ENCODE assay signal across 13 cellular contexts in the genomic region with DNA sequence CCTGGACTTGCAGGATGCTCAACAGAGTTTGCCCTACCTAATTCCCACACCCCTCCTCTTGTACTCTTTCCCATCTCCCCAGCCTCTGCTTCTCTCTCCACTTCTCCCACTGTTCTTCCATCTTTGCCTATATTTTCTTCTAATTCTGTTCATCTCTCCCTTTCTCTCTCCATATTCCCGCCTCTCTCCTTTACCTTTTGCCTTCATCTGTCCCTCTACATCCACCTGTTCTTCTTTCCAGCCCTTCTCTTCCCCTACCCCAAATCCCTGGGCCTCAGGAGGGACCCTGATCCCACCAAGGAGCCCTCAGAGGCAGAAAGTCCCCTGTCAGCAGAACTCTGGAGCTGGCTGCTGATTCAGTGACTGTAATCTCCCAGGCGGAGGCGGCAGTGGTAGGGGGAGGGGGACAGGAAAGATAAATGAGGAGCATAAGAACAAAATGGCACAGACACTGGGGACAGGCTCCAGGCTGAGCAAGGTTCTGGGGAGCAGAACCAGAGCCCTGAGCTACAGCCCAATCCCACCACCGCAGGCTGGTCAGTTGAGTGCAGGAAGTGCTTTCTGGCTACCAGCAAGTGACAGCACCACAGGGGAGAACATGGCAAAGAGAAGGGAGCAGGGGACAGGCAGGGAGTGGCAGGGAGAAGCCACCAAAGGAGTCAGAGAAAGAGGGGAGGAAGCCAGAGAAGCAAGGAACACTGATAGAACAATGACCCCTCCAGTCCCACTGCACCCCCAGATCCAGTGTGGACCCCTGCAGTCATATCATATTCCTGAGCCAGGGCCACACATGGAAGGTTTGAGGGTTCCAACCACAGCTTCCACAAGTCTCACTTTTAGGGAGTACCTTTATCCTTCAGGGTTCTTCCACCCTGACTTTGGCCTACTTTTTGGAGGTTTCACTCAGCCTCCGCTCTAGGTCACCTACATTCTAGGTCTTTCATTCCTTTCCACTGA.
"Had no signal": no experiment of that assay in that cellular context is flagged by ENCODE, and none has a peak within 500 bp of the region (broad histone marks: within the 10 kb centered on the region; RNA-seq: fewer than 3 reads in every experiment).

No MANE protein-coding gene starts in this region.

- H3K36me3 Mint-ChIP-seq: activated naive CD8-positive, alpha-beta T cell treated with anti-CD3 and anti-CD28 coated beads for 36 hours had no signal

- ATAC-seq: heart right ventricle; left lobe of liver; mucosa of descending colon; naive thymus-derived CD4-positive, alpha-beta T cell had no signal

- DNase-seq: activated naive CD8-positive, alpha-beta T cell treated with anti-CD3 and anti-CD28 coated beads for 36 hours; effector memory CD4-positive, alpha-beta T cell; heart right ventricle; mucosa of descending colon; naive thymus-derived CD4-positive, alpha-beta T cell; stimulated activated CD4-positive, alpha-beta T cell treated with anti-CD3 and anti-CD28 coated beads, Interleukin-4, amount 100 ng/mL, for 24 hours; stimulated activated naive CD4-positive, alpha-beta T cell had no signal

- H3K36me3 ChIP-seq: heart right ventricle, tibial nerve, vagina had no signal

- H3K27ac ChIP-seq: heart right ventricle, vagina had no signal

- H3K27me3 ChIP-seq: tibial nerve, vagina had no signal

- H3K4me3 Mint-ChIP-seq: activated naive CD8-positive, alpha-beta T cell treated with anti-CD3 and anti-CD28 coated beads for 36 hours; activated T-helper 1 cell treated with anti-CD3 and anti-CD28 coated beads, Interleukin-12 subunit alpha, Interleukin-12 subunit beta, Interleukin-2, Interleukin-4 antibody, amounts not matched to agents 30 ng/mL and 10 ng/mL and 1 ng/mL, durations not matched to agents 14 hours and 24 hours and 36 hours; dendritic cell treated with granulocyte-macrophage colony-stimulating factor and Interleukin-4, amounts not matched to agents 40 ng/mL and 50 ng/mL, for 4 days; naive thymus-derived CD4-positive, alpha-beta T cell had no signal

- H3K4me3 ChIP-seq: heart right ventricle, mucosa of descending colon, tibial nerve, vagina had no signal

- H3K9me3 ChIP-seq: heart right ventricle, mucosa of descending colon, tibial nerve, vagina had no signal

- H3K9me3 Mint-ChIP-seq: activated naive CD8-positive, alpha-beta T cell treated with anti-CD3 and anti-CD28 coated beads for 36 hours; activated T-helper 1 cell treated with anti-CD3 and anti-CD28 coated beads, Interleukin-12 subunit alpha, Interleukin-12 subunit beta, Interleukin-2, Interleukin-4 antibody, amounts not matched to agents 30 ng/mL and 10 ng/mL and 1 ng/mL, durations not matched to agents 14 hours and 24 hours and 36 hours; dendritic cell treated with granulocyte-macrophage colony-stimulating factor and Interleukin-4, amounts not matched to agents 40 ng/mL and 50 ng/mL, for 4 days had no signal

- FAIRE-seq: islet of Langerhans had no signal

- H3K4me1 Mint-ChIP-seq: activated naive CD8-positive, alpha-beta T cell treated with anti-CD3 and anti-CD28 coated beads for 36 hours had no signal

- H3K27ac Mint-ChIP-seq: activated naive CD8-positive, alpha-beta T cell treated with anti-CD3 and anti-CD28 coated beads for 36 hours; activated T-helper 1 cell treated with anti-CD3 and anti-CD28 coated beads, Interleukin-12 subunit alpha, Interleukin-12 subunit beta, Interleukin-2, Interleukin-4 antibody, amounts not matched to agents 30 ng/mL and 10 ng/mL and 1 ng/mL, durations not matched to agents 14 hours and 24 hours and 36 hours; dendritic cell treated with granulocyte-macrophage colony-stimulating factor and Interleukin-4, amounts not matched to agents 40 ng/mL and 50 ng/mL, for 4 days; naive thymus-derived CD4-positive, alpha-beta T cell had no signal
